ENCODE assay signal across 1 cellular context in the genomic region with DNA sequence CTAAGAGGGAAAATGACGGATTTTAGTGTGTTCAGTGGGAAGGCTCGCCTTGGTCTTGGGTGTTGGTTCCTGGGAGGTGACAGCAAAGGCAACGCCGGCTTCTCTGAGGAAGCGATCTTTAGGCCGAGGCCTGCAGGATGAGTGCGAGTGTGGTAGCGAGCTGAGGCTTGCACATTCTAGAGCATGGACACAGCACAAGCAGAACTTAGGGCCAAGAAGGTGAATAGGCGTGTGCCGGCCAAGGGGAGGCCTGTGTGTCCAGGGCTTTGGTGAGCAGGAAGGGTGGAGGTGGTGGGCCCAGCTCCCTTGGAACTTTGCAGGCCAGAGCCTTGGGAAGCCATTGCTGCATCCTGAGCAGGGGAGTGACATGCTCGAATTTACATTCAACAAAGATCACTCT.
TF ChIP-seq lines count a peak whose summit lies in the region.

No MANE protein-coding gene starts in this region.

TF ChIP-seq in GM23338, 12 proteins besides CTCF, POLR2A, EP300 and RAD21 (continued from another document):
- TF ChIP-seq, protein P1, sequence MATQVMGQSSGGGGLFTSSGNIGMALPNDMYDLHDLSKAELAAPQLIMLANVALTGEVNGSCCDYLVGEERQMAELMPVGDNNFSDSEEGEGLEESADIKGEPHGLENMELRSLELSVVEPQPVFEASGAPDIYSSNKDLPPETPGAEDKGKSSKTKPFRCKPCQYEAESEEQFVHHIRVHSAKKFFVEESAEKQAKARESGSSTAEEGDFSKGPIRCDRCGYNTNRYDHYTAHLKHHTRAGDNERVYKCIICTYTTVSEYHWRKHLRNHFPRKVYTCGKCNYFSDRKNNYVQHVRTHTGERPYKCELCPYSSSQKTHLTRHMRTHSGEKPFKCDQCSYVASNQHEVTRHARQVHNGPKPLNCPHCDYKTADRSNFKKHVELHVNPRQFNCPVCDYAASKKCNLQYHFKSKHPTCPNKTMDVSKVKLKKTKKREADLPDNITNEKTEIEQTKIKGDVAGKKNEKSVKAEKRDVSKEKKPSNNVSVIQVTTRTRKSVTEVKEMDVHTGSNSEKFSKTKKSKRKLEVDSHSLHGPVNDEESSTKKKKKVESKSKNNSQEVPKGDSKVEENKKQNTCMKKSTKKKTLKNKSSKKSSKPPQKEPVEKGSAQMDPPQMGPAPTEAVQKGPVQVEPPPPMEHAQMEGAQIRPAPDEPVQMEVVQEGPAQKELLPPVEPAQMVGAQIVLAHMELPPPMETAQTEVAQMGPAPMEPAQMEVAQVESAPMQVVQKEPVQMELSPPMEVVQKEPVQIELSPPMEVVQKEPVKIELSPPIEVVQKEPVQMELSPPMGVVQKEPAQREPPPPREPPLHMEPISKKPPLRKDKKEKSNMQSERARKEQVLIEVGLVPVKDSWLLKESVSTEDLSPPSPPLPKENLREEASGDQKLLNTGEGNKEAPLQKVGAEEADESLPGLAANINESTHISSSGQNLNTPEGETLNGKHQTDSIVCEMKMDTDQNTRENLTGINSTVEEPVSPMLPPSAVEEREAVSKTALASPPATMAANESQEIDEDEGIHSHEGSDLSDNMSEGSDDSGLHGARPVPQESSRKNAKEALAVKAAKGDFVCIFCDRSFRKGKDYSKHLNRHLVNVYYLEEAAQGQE (IDR thresholded peaks at IDR 0.05; ENCODE audit: unreplicated experiment): no peak
- TF ChIP-seq EZH2 (IDR thresholded peaks at IDR 0.05; ENCODE audit: low read depth, unreplicated experiment) (no peak), STAT1 (IDR thresholded peaks at IDR 0.05; ENCODE audit: unreplicated experiment) (no peak), EZH2phosphoT487 (IDR thresholded peaks at IDR 0.05; ENCODE audit: unreplicated experiment) (no peak), JUNB (IDR thresholded peaks at IDR 0.05; ENCODE audit: unreplicated experiment) (no peak), POLR2AphosphoS5 (IDR thresholded peaks at IDR 0.05; ENCODE audit: low read depth) (no peak), CREB1 (CRISPR knock-in tag; IDR thresholded peaks at IDR 0.05; ENCODE audit: low read depth) (no peak), ZNF331 (CRISPR knock-in tag; IDR thresholded peaks at IDR 0.05; ENCODE audit: low read depth) (no peak), ZNF114 (CRISPR knock-in tag; IDR thresholded peaks at IDR 0.05) (no peak)
- TF ChIP-seq, protein P2, sequence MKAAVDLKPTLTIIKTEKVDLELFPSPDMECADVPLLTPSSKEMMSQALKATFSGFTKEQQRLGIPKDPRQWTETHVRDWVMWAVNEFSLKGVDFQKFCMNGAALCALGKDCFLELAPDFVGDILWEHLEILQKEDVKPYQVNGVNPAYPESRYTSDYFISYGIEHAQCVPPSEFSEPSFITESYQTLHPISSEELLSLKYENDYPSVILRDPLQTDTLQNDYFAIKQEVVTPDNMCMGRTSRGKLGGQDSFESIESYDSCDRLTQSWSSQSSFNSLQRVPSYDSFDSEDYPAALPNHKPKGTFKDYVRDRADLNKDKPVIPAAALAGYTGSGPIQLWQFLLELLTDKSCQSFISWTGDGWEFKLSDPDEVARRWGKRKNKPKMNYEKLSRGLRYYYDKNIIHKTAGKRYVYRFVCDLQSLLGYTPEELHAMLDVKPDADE (IDR thresholded peaks at IDR 0.05): no peak
TF ChIP-seq in GM23338: peak in this region for 0.
